ENCODE assay signal across 9 cellular contexts in genomic region chr2:28683100-28683706, GRCh38.
DNase-seq lines count a peak whose midpoint lies in the region; ATAC-seq lines count a peak whose summit lies in the region.
"Had no signal": no experiment of that assay in that cellular context is flagged by ENCODE, and none has a peak within 500 bp of the region (broad histone marks: within the 10 kb centered on the region; RNA-seq: fewer than 3 reads in every experiment).

No MANE protein-coding gene starts in this region.

- ATAC-seq in HG02610 (IDR thresholded peaks at IDR 0.05; ENCODE audit: unreplicated experiment): no peak
- ATAC-seq in GM18502 (IDR thresholded peaks at IDR 0.05; ENCODE audit: poor library complexity, unreplicated experiment): no peak
- ATAC-seq: GM12878 had no signal

- DNase-seq in COLO668 (lab: John Stamatoyannopoulos, UW; ENCODE audit: unreplicated experiment) (peak; percentile 89), NCI-H2196 (lab: John Stamatoyannopoulos, UW; ENCODE audit: unreplicated experiment) (peak; percentile 88), cerebellum (ENCODE audit: low spot score) (peak; percentile 12), lung microvascular endothelial cell (ENCODE audit: low read depth in 2 of 2) (peak; percentile 67 to 83), NK-92 (lab: John Stamatoyannopoulos, UW; ENCODE audit: unreplicated experiment) (no peak), NCI-H1930 (lab: John Stamatoyannopoulos, UW) (no peak)

Comparison
In these comparisons a context has a peak if more than half of its experiments do, and no peak if none do; other contexts are left out.
1. DNase-seq: peak in COLO668 (single experiment), NCI-H2196 (single experiment), cerebellum (single experiment) and lung microvascular endothelial cell (2 of 2); none in NK-92 (single experiment) and NCI-H1930 (0 of 2).